ENCODE assay signal across 16 cellular contexts in genomic region chr5:38538161-38538560, GRCh38. TPM values are rescaled to one million over a fixed set of nuclear protein-coding genes. Genes with fewer than 3 reads are reported as not detected.
DNase-seq lines count a peak whose midpoint lies in the region.
"Had no signal": no experiment of that assay in that cellular context is flagged by ENCODE, and none has a peak within 500 bp of the region (broad histone marks: within the 10 kb centered on the region; RNA-seq: fewer than 3 reads in every experiment).

No MANE protein-coding gene starts in this region.

- H3K9me3 ChIP-seq in SK-N-MC (ENCODE audit: low read depth, low read length), result no peaks in the 10 kb centered on the region; the same call in 1 of the 2 replicates
- H3K9me3 ChIP-seq: BE2C had no signal

- H3K4me1 Mint-ChIP-seq in T-helper 2 cell treated with Interferon-gamma antibody and Interleukin-4, amounts not matched to agents 5 μg/mL and 100 μg/mL, for 36 hours (ENCODE audit: low read depth), result no peaks in the 10 kb centered on the region
- H3K4me1 Mint-ChIP-seq: CD4-positive, CD25-positive, alpha-beta regulatory T cell had no signal

- no peaks in the 10 kb centered on the region for H3K9me3 Mint-ChIP-seq in T-helper 2 cell treated with Interferon-gamma antibody and Interleukin-4, amounts not matched to agents 5 μg/mL and 100 μg/mL, for 36 hours

- H3K9ac ChIP-seq in SK-N-MC (ENCODE audit: insufficient read length), result no peak overlapping the region

- no peaks in the 10 kb centered on the region for H3K36me3 ChIP-seq in SK-N-MC (ENCODE audit: insufficient read depth, low read length)
- H3K36me3 ChIP-seq: BE2C had no signal

- H3K27me3 Mint-ChIP-seq in T-helper 2 cell treated with Interferon-gamma antibody and Interleukin-4, amounts not matched to agents 5 μg/mL and 100 μg/mL, for 36 hours (ENCODE audit: low read depth), result peaks cover 14% of the 10 kb centered on the region

- H3K27ac ChIP-seq in SK-N-MC, result peak overlapping the region; percentile 44; the same call in 1 of the 2 replicates

- DNase-seq in NCI-H510A treated with DMSO at 0.1 percent for 48 hours (lab: John Stamatoyannopoulos, UW) (peak; percentile 63), NCI-H510A (lab: John Stamatoyannopoulos, UW) (no peak), SK-N-MC (ENCODE audit: low read depth, low spot score) (no peak), kidney tubule cell (ENCODE audit: low spot score) (peak; percentile 87), renal cortical epithelial cell (ENCODE audit: low read depth) (peak; percentile 79), hepatic stellate cell (ENCODE audit: low spot score) (no peak), NCI-H2107 (lab: John Stamatoyannopoulos, UW) (no peak)
- DNase-seq in T-helper 2 cell treated with Interferon-gamma antibody and Interleukin-4, amounts not matched to agents 5 μg/mL and 100 μg/mL, for 36 hours (ENCODE audit: low spot score), result no peak
- DNase-seq: BE2C; Calu3; CD4-positive, CD25-positive, alpha-beta regulatory T cell; GOT3; NCI-H2171 treated with DMSO at 0.1 percent for 48 hours; NCI-H446; NCI-H82; PC-3 had no signal

- H3K4me3 ChIP-seq in SK-N-MC, result no peak overlapping the region

- no peaks in the 10 kb centered on the region for H3K36me3 Mint-ChIP-seq in T-helper 2 cell treated with Interferon-gamma antibody and Interleukin-4, amounts not matched to agents 5 μg/mL and 100 μg/mL, for 36 hours (ENCODE audit: low read depth)
- H3K36me3 Mint-ChIP-seq: CD4-positive, CD25-positive, alpha-beta regulatory T cell had no signal

- no peak overlapping the region for H3K27ac Mint-ChIP-seq in T-helper 2 cell treated with Interferon-gamma antibody and Interleukin-4, amounts not matched to agents 5 μg/mL and 100 μg/mL, for 36 hours
- H3K27ac Mint-ChIP-seq: CD4-positive, CD25-positive, alpha-beta regulatory T cell had no signal

- no peak overlapping the region for H3K4me3 Mint-ChIP-seq in T-helper 2 cell treated with Interferon-gamma antibody and Interleukin-4, amounts not matched to agents 5 μg/mL and 100 μg/mL, for 36 hours
- H3K4me3 Mint-ChIP-seq: CD4-positive, CD25-positive, alpha-beta regulatory T cell had no signal

RNA-seq across cellular contexts. Expression of gene LIFR, which starts 18.3 kb away (rescaled TPM):
- total RNA-seq in renal cortical epithelial cell, result 10.8 and 45.7 TPM in 2 replicates
- total RNA-seq: CD4-positive, CD25-positive, alpha-beta regulatory T cell had no signal

Comparison
In these comparisons a context has a peak if more than half of its experiments do, and no peak if none do; other contexts are left out.
1. DNase-seq: peak in NCI-H510A treated with DMSO at 0.1 percent for 48 hours (single experiment), kidney tubule cell (single experiment) and renal cortical epithelial cell (single experiment); none in NCI-H510A (single experiment), SK-N-MC (single experiment), hepatic stellate cell (single experiment), T-helper 2 cell treated with Interferon-gamma antibody and Interleukin-4, amounts not matched to agents 5 μg/mL and 100 μg/mL, for 36 hours (single experiment) and NCI-H2107 (single experiment).